Comparison of ENCODE assay signal across 8 cellular contexts in the genomic region with DNA sequence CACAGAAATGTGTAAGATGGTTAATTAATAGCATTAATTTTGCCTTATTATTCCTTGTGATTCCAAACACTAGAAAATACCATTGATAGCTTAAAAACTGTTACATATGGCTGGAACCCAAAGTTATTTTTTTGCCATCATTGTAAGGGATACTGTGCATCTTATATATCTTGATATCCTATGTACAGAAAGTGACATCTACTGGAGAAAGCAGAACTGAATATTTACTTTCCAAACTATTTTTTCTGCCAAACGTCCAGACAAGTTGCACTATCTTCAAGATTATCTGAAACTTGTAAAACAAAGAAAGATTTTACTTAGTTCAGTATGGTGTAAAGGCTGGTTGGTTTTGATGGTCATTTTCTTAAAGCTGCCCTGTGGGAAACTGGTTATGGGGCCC.
A peak's percentile ranks its signal among the peaks of the same experiment; 100 is the strongest.
DNase-seq lines count a peak whose midpoint lies in the region; ATAC-seq and FAIRE-seq lines count a peak whose summit lies in the region.
"Had no signal": no experiment of that assay in that cellular context is flagged by ENCODE, and none has a peak within 500 bp of the region (broad histone marks: within the 10 kb centered on the region; RNA-seq: fewer than 3 reads in every experiment).

No MANE protein-coding gene starts in this region.

- DNase-seq in NCI-H526 treated with DMSO at 0.1 percent for 48 hours (lab: John Stamatoyannopoulos, UW) (peak; percentile 48), pons (ENCODE audit: low spot score) (peak; percentile 57), GDM1 (lab: John Stamatoyannopoulos, UW) (no peak)
- no peak for DNase-seq in central memory CD4-positive, alpha-beta T cell
- DNase-seq: upper lobe of left lung had no signal

- no peak for ATAC-seq in HG03432 (IDR thresholded peaks at IDR 0.05; ENCODE audit: unreplicated experiment)

- H3K27me3 ChIP-seq in endocrine pancreas (ENCODE audit: control insufficient read depth, insufficient read depth, low read length) = no peaks in the 10 kb centered on the region
- H3K27me3 ChIP-seq: upper lobe of left lung had no signal

- H3K9ac ChIP-seq in endocrine pancreas (ENCODE audit: control insufficient read depth, insufficient read depth, low read length) = no peak overlapping the region

- peaks cover 20% of the 10 kb centered on the region for H3K4me1 ChIP-seq in endocrine pancreas (ENCODE audit: control insufficient read depth, insufficient read depth, low read length)
- H3K4me1 ChIP-seq: upper lobe of left lung had no signal

- H3K4me3 ChIP-seq in endocrine pancreas (ENCODE audit: control insufficient read depth, insufficient read depth, low read length) = peak overlapping the region; percentile 68
- H3K4me3 ChIP-seq: upper lobe of left lung had no signal

- peak; percentile 95 for FAIRE-seq in G401.6 (lab: Jason Lieb, UNC)

- no peaks in the 10 kb centered on the region for H3K9me3 ChIP-seq in endocrine pancreas (ENCODE audit: control insufficient read depth, low read length)
- H3K9me3 ChIP-seq: upper lobe of left lung had no signal

- H3K36me3 ChIP-seq in endocrine pancreas (ENCODE audit: control insufficient read depth, insufficient read depth, low read length) = no peaks in the 10 kb centered on the region
- H3K36me3 ChIP-seq: upper lobe of left lung had no signal

Comparison
In these comparisons a context has a peak if more than half of its experiments do, and no peak if none do; other contexts are left out.
1. DNase-seq: peak in NCI-H526 treated with DMSO at 0.1 percent for 48 hours (single experiment) and pons (single experiment); none in GDM1 (single experiment) and central memory CD4-positive, alpha-beta T cell (single experiment).